13 cellular contexts compared by ENCODE assay signal in the genomic region with DNA sequence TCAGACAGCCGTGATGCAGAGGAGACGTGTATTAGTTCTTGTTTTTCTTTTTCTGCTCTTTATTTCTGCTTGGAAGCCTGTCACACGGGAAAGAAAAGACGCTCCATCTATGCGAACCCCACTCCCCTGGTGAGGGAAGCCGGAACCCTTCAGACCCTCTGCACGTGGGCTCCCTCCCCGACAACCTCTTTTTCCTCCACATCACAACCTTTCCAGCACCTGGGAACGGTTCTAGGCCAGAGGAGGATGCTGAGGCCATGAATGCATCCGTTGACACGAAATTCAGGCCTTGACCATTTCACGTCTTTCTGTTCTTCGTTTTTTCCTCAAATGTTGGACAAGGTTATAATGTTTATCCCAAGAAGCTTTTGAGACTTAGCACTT.
A peak's percentile ranks its signal among the peaks of the same experiment; 100 is the strongest.
DNase-seq lines count a peak whose midpoint lies in the region; ATAC-seq and TF ChIP-seq lines count a peak whose summit lies in the region.
"Had no signal": no experiment of that assay in that cellular context is flagged by ENCODE, and none has a peak within 500 bp of the region (broad histone marks: within the 10 kb centered on the region; RNA-seq: fewer than 3 reads in every experiment).

No MANE protein-coding gene starts in this region.

- peaks cover 99% of the 10 kb centered on the region for H3K79me2 ChIP-seq in Loucy (ENCODE audit: insufficient read depth, low read length)
- H3K79me2 ChIP-seq: hepatocyte had no signal

- no peaks in the 10 kb centered on the region for H4K20me1 ChIP-seq in Loucy (ENCODE audit: insufficient read depth, low read length, poor library complexity, severe bottlenecking)

- no peaks in the 10 kb centered on the region for H3K9me3 ChIP-seq in Loucy (ENCODE audit: insufficient read depth, low read depth, low read length)
- H3K9me3 ChIP-seq in left lung = no peaks in the 10 kb centered on the region
- H3K9me3 ChIP-seq in subcutaneous abdominal adipose tissue (ENCODE audit: control insufficient read depth in 5 of 5, low read length in 5 of 5) = no peaks in the 10 kb centered on the region

- intact Hi-C loops in left lung (cut with DNase I) (no loop called here), posterior vena cava (cut with DNase I) (no loop called here)

- no peak for ATAC-seq in left lung

- H3K9me2 ChIP-seq in Loucy (replicated peaks; ENCODE audit: low read depth, low read length) = no peaks in the 10 kb centered on the region

- DNase-seq in left lung (no peak), posterior vena cava (ENCODE audit: low spot score) (no peak), pons (ENCODE audit: low spot score) (no peak), Kasumi-1 (lab: John Stamatoyannopoulos, UW) (no peak)
- DNase-seq: activated CD4-positive, alpha-beta T cell treated with anti-CD3 and anti-CD28 coated beads, Interleukin-2, amount 50 U/mL, for 48 hours; activated naive CD4-positive, alpha-beta T cell treated with anti-CD3 and anti-CD28 coated beads, Interleukin-2, amount 10 ng/mL, durations not matched to agents 7 days and 5 days; COR-L47; effector memory CD4-positive, alpha-beta T cell; NCI-H2029 had no signal

- H3K27me3 ChIP-seq in Loucy (ENCODE audit: insufficient read depth, low read length, poor library complexity, severe bottlenecking) (no peaks in the 10 kb centered on the region), left lung (no peaks in the 10 kb centered on the region), subcutaneous abdominal adipose tissue (ENCODE audit: control insufficient read depth in 5 of 5, insufficient read depth in 4 of 5, low read length in 5 of 5) (no peaks in the 10 kb centered on the region)

- peak overlapping the region; percentile 81 for H3K4me2 ChIP-seq in Loucy (ENCODE audit: low read depth, low read length, poor library complexity, severe bottlenecking)
- H3K4me2 ChIP-seq: hepatocyte had no signal

- peak overlapping the region; percentile 87 for H3K27ac ChIP-seq in angular gyrus (ENCODE audit: low read depth, low read length)
- peak overlapping the region; percentile 97 to 100 for H3K27ac ChIP-seq in left lung
- H3K27ac ChIP-seq in subcutaneous abdominal adipose tissue (ENCODE audit: low read depth, low read length) = peak overlapping the region; percentile 100
- H3K27ac ChIP-seq: hepatocyte had no signal

- peak overlapping the region; percentile 84 for H3K4me3 ChIP-seq in Loucy (ENCODE audit: low read length, poor library complexity, severe bottlenecking)
- no peak overlapping the region for H3K4me3 ChIP-seq in left lung
- no peak overlapping the region for H3K4me3 ChIP-seq in subcutaneous abdominal adipose tissue (ENCODE audit: low read depth in 1 of 5, low read length in 5 of 5)
- H3K4me3 ChIP-seq: hepatocyte had no signal

- H3K36me3 ChIP-seq in Loucy (ENCODE audit: insufficient read depth, low read length) (no peaks in the 10 kb centered on the region), left lung (no peaks in the 10 kb centered on the region), subcutaneous abdominal adipose tissue (ENCODE audit: control insufficient read depth in 5 of 5, insufficient read depth in 5 of 5, low read length in 5 of 5) (peaks cover 0 to 5% (median 0%) of the 10 kb centered on the region in 5 donors)

- no peak for TF ChIP-seq CTCF in Loucy (conservative IDR thresholded peaks at IDR 0.05; ENCODE audit: low read length)
- TF ChIP-seq CTCF in left lung (IDR thresholded peaks at IDR 0.05) = no peak

- H3K9ac ChIP-seq in Loucy (ENCODE audit: low read depth, low read length, poor library complexity, severe bottlenecking) (peak overlapping the region; percentile 98), subcutaneous abdominal adipose tissue (ENCODE audit: low read length in 5 of 5) (peak overlapping the region in 1 of 5 donors; percentile 11)

- H3F3A ChIP-seq in Loucy (ENCODE audit: low read depth) = no peaks in the 10 kb centered on the region

- peaks cover 78% of the 10 kb centered on the region for H3K4me1 ChIP-seq in Loucy (ENCODE audit: insufficient read depth, low read length, poor library complexity, severe bottlenecking)
- peaks cover 28 to 82% of the 10 kb centered on the region in 2 donors for H3K4me1 ChIP-seq in left lung
- H3K4me1 ChIP-seq in subcutaneous abdominal adipose tissue (ENCODE audit: control insufficient read depth in 5 of 5, insufficient read depth in 5 of 5, low read length in 5 of 5) = peaks cover 11 to 84% (median 74%) of the 10 kb centered on the region in 5 donors

- no peak overlapping the region for H2AFZ ChIP-seq in Loucy (ENCODE audit: low read length)
- H2AFZ ChIP-seq: hepatocyte had no signal
